In the genomic region with DNA sequence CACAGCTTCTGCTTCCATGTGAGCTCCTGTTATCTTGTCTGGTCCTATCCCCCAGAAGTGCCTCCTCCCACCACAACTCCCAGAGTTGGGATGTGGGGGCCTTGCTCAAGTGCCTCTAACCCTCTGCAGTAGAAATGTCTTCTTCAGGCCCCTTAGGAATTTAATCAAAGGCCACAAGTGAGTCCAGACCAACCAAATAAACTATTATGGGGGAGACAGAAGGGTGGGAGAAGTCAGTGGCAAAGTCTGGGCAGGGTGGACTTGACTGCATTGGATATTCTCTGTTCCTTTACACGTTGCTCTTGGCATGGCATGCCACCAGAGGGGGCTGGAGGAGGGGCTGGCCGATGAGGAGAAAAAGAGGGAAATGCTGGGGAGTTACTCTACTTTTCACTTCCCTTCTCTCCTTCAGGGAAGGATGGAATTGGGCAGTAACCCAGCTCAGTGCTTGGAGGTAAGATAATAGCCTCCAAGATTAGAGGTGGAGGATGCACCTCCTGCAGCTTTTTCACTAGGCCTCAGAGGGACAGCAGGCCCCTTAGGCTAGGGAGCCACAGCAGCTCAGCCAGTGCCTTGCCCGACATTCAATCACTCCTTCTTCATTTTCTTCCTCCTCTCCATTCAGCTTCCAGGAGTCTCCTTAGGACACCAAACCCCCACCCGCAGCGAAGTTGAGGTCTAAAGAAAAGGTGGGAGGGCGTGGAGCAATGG, we compare ENCODE assay signal across 1 cellular context.
TF ChIP-seq lines count a peak whose summit lies in the region.

No MANE protein-coding gene starts in this region.

TF ChIP-seq in H1, 55 proteins besides CTCF, POLR2A, EP300 and RAD21:
- TF ChIP-seq CHD7 (IDR thresholded peaks at IDR 0.05; ENCODE audit: insufficient replicate concordance, low read length) (no peak), CTBP2 (IDR thresholded peaks at IDR 0.05; ENCODE audit: borderline replicate concordance, insufficient read depth, insufficient read length, low read length) (no peak), RBBP5 (IDR thresholded peaks at IDR 0.05; ENCODE audit: borderline replicate concordance, low read depth, low read length) (no peak), BACH1 (IDR thresholded peaks at IDR 0.05; ENCODE audit: low read length) (no peak), FOSL1 (IDR thresholded peaks at IDR 0.05; ENCODE audit: insufficient read depth, low read depth, low read length) (no peak), NRF1 (IDR thresholded peaks at IDR 0.05; ENCODE audit: low read depth, low read length) (no peak), KDM5A (IDR thresholded peaks at IDR 0.05; ENCODE audit: low read length) (no peak), PHF8 (conservative IDR thresholded peaks at IDR 0.05; ENCODE audit: low read depth, low read length) (no peak), CREB1 (IDR thresholded peaks at IDR 0.05) (no peak)
